In genomic region chr2:128625966-128626757, GRCh38 we compare ENCODE assay signal across 1 cellular context.
TF ChIP-seq lines count a peak whose summit lies in the region.

No MANE protein-coding gene starts in this region.

TF ChIP-seq in H1, 55 proteins besides CTCF, POLR2A, EP300 and RAD21 (continued from another document):
- TF ChIP-seq BRCA1 (IDR thresholded peaks at IDR 0.05; ENCODE audit: low read depth, low read length): no peak
- no peak for TF ChIP-seq CHD7 (IDR thresholded peaks at IDR 0.05; ENCODE audit: insufficient replicate concordance, low read length)
- TF ChIP-seq RFX5 (IDR thresholded peaks at IDR 0.05; ENCODE audit: borderline replicate concordance, low read depth, low read length): no peak
- no peak for TF ChIP-seq RXRA (IDR thresholded peaks at IDR 0.05; ENCODE audit: insufficient read depth, low read depth, low read length)
- no peak for TF ChIP-seq BCL11A (IDR thresholded peaks at IDR 0.05; ENCODE audit: low read depth in 2 of 2, low read length in 2 of 2)
- TF ChIP-seq ASH2L (IDR thresholded peaks at IDR 0.05; ENCODE audit: low read length): no peak
- no peak for TF ChIP-seq SP1 (IDR thresholded peaks at IDR 0.05; ENCODE audit: low read depth, low read length)
